ENCODE assay signal across 1 cellular context in genomic region chr22:41946360-41947180, GRCh38.
TF ChIP-seq lines count a peak whose summit lies in the region.

Gene CENPM (minus strand): TSS chr22:41947152. CDS start chr22:41947076, 76 bp downstream.

TF ChIP-seq in HepG2, 621 proteins besides CTCF, POLR2A, EP300 and RAD21 (continued from another document and continues in another):
- TF ChIP-seq SMC3 (IDR thresholded peaks at IDR 0.05; ENCODE audit: low read length), result no peak
- peak; percentile 10; the same call in 1 of the 2 replicates for TF ChIP-seq HNF4G (IDR thresholded peaks at IDR 0.05; ENCODE audit: borderline replicate concordance, low read depth, low read length)
- no peak for TF ChIP-seq HNF4G (CRISPR knock-in tag; IDR thresholded peaks at IDR 0.05; ENCODE audit: borderline replicate concordance, low read depth)
- no peak for TF ChIP-seq FOXO1 (CRISPR knock-in tag; IDR thresholded peaks at IDR 0.05)
- no peak for TF ChIP-seq MTA3 (CRISPR knock-in tag; IDR thresholded peaks at IDR 0.05)
- TF ChIP-seq CHCHD3 (CRISPR knock-in tag; IDR thresholded peaks at IDR 0.05), result no peak; the same call in 1 of the 2 replicates
- TF ChIP-seq SSRP1 (CRISPR knock-in tag; IDR thresholded peaks at IDR 0.05), result no peak
- TF ChIP-seq ZBTB33 (CRISPR knock-in tag; IDR thresholded peaks at IDR 0.05), result no peak
- TF ChIP-seq EHMT2 (IDR thresholded peaks at IDR 0.05; ENCODE audit: borderline replicate concordance, low read depth, low read length), result no peak
- 0 out of 2 replicates have a peak, but pooled peaks have one; percentile 92 for TF ChIP-seq ZNF839 (CRISPR knock-in tag; IDR thresholded peaks at IDR 0.05; ENCODE audit: borderline replicate concordance)
- TF ChIP-seq SIN3A (IDR thresholded peaks at IDR 0.05; ENCODE audit: borderline replicate concordance, low read depth, low read length), result peak; percentile 86
- no peak for TF ChIP-seq RBAK (CRISPR knock-in tag; IDR thresholded peaks at IDR 0.05)
- TF ChIP-seq ZNF562 (CRISPR knock-in tag; IDR thresholded peaks at IDR 0.05; ENCODE audit: borderline replicate concordance), result no peak
- TF ChIP-seq SATB2 (CRISPR knock-in tag; IDR thresholded peaks at IDR 0.05), result no peak
- TF ChIP-seq ZBTB46 (CRISPR knock-in tag; IDR thresholded peaks at IDR 0.05; ENCODE audit: borderline replicate concordance), result 0 out of 2 replicates have a peak, but pooled peaks have one; percentile 48
- TF ChIP-seq NFIC (IDR thresholded peaks at IDR 0.05; ENCODE audit: low read length), result no peak
- no peak; the same call in 1 of the 2 replicates for TF ChIP-seq ZNF441 (CRISPR knock-in tag; IDR thresholded peaks at IDR 0.05; ENCODE audit: borderline replicate concordance)
- TF ChIP-seq, protein P1, sequence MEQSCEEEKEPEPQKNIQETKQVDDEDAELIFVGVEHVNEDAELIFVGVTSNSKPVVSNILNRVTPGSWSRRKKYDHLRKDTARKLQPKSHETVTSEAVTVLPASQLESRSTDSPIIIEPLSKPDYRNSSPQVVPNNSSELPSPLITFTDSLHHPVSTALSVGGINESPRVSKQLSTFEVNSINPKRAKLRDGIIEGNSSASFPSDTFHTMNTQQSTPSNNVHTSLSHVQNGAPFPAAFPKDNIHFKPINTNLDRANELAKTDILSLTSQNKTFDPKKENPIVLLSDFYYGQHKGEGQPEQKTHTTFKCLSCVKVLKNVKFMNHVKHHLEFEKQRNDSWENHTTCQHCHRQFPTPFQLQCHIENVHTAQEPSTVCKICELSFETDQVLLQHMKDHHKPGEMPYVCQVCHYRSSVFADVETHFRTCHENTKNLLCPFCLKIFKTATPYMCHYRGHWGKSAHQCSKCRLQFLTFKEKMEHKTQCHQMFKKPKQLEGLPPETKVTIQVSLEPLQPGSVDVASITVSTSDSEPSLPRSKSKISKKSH (CRISPR knock-in tag; IDR thresholded peaks at IDR 0.05; ENCODE audit: borderline replicate concordance), result no peak; the same call in 1 of the 2 replicates
- TF ChIP-seq CCDC6 (CRISPR knock-in tag; IDR thresholded peaks at IDR 0.05), result peak; percentile 97
- TF ChIP-seq HNRNPUL1 (IDR thresholded peaks at IDR 0.05; ENCODE audit: low read depth, low read length), result no peak
- peak; percentile 72; the same call in 1 of the 2 replicates for TF ChIP-seq SNAPC2 (CRISPR knock-in tag; IDR thresholded peaks at IDR 0.05)
- TF ChIP-seq TSC22D2 (CRISPR knock-in tag; IDR thresholded peaks at IDR 0.05; ENCODE audit: borderline replicate concordance), result no peak
- TF ChIP-seq BCL3 (CRISPR knock-in tag; IDR thresholded peaks at IDR 0.05), result peak; percentile 49
- no peak; the same call in 1 of the 2 replicates for TF ChIP-seq RFXANK (CRISPR knock-in tag; IDR thresholded peaks at IDR 0.05)
- no peak for TF ChIP-seq DPF2 (CRISPR knock-in tag; IDR thresholded peaks at IDR 0.05; ENCODE audit: borderline replicate concordance, low read depth)
- TF ChIP-seq ZBTB7A (CRISPR knock-in tag; IDR thresholded peaks at IDR 0.05), result no peak; the same call in 1 of the 2 replicates
- TF ChIP-seq ZNF256 (CRISPR knock-in tag; conservative IDR thresholded peaks at IDR 0.05), result peak; percentile 85; the same call in 1 of the 2 replicates
- no peak for TF ChIP-seq ZNF12 (CRISPR knock-in tag; IDR thresholded peaks at IDR 0.05)
- TF ChIP-seq, protein P2, sequence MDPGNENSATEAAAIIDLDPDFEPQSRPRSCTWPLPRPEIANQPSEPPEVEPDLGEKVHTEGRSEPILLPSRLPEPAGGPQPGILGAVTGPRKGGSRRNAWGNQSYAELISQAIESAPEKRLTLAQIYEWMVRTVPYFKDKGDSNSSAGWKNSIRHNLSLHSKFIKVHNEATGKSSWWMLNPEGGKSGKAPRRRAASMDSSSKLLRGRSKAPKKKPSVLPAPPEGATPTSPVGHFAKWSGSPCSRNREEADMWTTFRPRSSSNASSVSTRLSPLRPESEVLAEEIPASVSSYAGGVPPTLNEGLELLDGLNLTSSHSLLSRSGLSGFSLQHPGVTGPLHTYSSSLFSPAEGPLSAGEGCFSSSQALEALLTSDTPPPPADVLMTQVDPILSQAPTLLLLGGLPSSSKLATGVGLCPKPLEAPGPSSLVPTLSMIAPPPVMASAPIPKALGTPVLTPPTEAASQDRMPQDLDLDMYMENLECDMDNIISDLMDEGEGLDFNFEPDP (CRISPR knock-in tag; conservative IDR thresholded peaks at IDR 0.05), result 0 out of 2 replicates have a peak, but pooled peaks have one; percentile 76
- TF ChIP-seq NONO (IDR thresholded peaks at IDR 0.05), result no peak
- no peak for TF ChIP-seq NONO (CRISPR knock-in tag; conservative IDR thresholded peaks at IDR 0.05)
- TF ChIP-seq NAIF1 (CRISPR knock-in tag; IDR thresholded peaks at IDR 0.05; ENCODE audit: borderline replicate concordance), result no peak
- TF ChIP-seq ZNF354B (CRISPR knock-in tag; IDR thresholded peaks at IDR 0.05), result peak; percentile 91; the same call in 1 of the 2 replicates
- TF ChIP-seq IKZF1 (IDR thresholded peaks at IDR 0.05), result no peak
- TF ChIP-seq ZNF431 (CRISPR knock-in tag; IDR thresholded peaks at IDR 0.05; ENCODE audit: borderline replicate concordance, low read depth), result no peak
- peak; percentile 65 for TF ChIP-seq TAF1 (CRISPR knock-in tag; IDR thresholded peaks at IDR 0.05)
- 0 out of 2 replicates have a peak, but pooled peaks have one; percentile 42 for TF ChIP-seq GLI4 (CRISPR knock-in tag; IDR thresholded peaks at IDR 0.05; ENCODE audit: borderline replicate concordance)
- no peak for TF ChIP-seq SYNCRIP (IDR thresholded peaks at IDR 0.05; ENCODE audit: insufficient read depth, low read depth, low read length)
- TF ChIP-seq KAT2B (IDR thresholded peaks at IDR 0.05; ENCODE audit: borderline replicate concordance, low read depth, low read length), result no peak
- peak; percentile 64; the same call in 1 of the 2 replicates for TF ChIP-seq ZMYM3 (CRISPR knock-in tag; IDR thresholded peaks at IDR 0.05)
- TF ChIP-seq ZNF589 (CRISPR knock-in tag; conservative IDR thresholded peaks at IDR 0.05), result no peak
- TF ChIP-seq ZBTB7B (CRISPR knock-in tag; IDR thresholded peaks at IDR 0.05), result no peak; the same call in 1 of the 2 replicates
- TF ChIP-seq ZNF781 (CRISPR knock-in tag; IDR thresholded peaks at IDR 0.05; ENCODE audit: borderline replicate concordance, not compliant biosample characterization), result peak; percentile 81
- TF ChIP-seq, protein P3, sequence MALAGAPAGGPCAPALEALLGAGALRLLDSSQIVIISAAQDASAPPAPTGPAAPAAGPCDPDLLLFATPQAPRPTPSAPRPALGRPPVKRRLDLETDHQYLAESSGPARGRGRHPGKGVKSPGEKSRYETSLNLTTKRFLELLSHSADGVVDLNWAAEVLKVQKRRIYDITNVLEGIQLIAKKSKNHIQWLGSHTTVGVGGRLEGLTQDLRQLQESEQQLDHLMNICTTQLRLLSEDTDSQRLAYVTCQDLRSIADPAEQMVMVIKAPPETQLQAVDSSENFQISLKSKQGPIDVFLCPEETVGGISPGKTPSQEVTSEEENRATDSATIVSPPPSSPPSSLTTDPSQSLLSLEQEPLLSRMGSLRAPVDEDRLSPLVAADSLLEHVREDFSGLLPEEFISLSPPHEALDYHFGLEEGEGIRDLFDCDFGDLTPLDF (CRISPR knock-in tag; IDR thresholded peaks at IDR 0.05), result peak; percentile 98
- peak; percentile 93 for TF ChIP-seq ZNF570 (CRISPR knock-in tag; IDR thresholded peaks at IDR 0.05; ENCODE audit: borderline replicate concordance)
- TF ChIP-seq MIER2 (CRISPR knock-in tag; IDR thresholded peaks at IDR 0.05), result no peak
- no peak for TF ChIP-seq MIER3 (CRISPR knock-in tag; IDR thresholded peaks at IDR 0.05; ENCODE audit: borderline replicate concordance)
- TF ChIP-seq JUN (CRISPR knock-in tag; IDR thresholded peaks at IDR 0.05), result 0 out of 2 replicates have a peak, but pooled peaks have one; percentile 82
- no peak for TF ChIP-seq TEAD3 (CRISPR knock-in tag; optimal IDR thresholded peaks at IDR 0.05; ENCODE audit: borderline replicate concordance)
- TF ChIP-seq, protein P4, sequence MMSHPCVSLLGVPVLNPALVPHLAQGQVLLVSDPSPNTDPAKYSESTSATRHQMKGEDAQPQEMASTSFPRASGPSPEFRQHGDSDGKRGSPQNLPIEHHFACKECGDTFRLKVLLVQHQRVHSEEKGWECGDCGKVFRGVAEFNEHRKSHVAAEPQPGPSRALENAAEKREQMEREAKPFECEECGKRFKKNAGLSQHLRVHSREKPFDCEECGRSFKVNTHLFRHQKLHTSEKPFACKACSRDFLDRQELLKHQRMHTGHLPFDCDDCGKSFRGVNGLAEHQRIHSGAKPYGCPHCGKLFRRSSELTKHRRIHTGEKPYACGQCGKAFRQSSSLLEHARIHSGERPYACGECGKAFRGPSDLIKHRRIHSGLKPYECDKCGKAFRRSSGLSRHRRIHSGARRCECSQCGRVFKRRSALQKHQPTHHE (CRISPR knock-in tag; IDR thresholded peaks at IDR 0.05; ENCODE audit: borderline replicate concordance), result peak; percentile 77; the same call in 1 of the 2 replicates
- TF ChIP-seq MYC (CRISPR knock-in tag; IDR thresholded peaks at IDR 0.05; ENCODE audit: borderline replicate concordance), result peak; percentile 81
- TF ChIP-seq ZNF777 (CRISPR knock-in tag; IDR thresholded peaks at IDR 0.05), result 0 out of 2 replicates have a peak, but pooled peaks have one; percentile 34
- no peak for TF ChIP-seq ZFP36 (IDR thresholded peaks at IDR 0.05; ENCODE audit: borderline replicate concordance, low read depth, low read length, partially characterized antibody)
- TF ChIP-seq ZBTB1 (CRISPR knock-in tag; IDR thresholded peaks at IDR 0.05; ENCODE audit: borderline replicate concordance), result no peak
- no peak for TF ChIP-seq ZNF335 (CRISPR knock-in tag; IDR thresholded peaks at IDR 0.05)
- TF ChIP-seq, protein P5, sequence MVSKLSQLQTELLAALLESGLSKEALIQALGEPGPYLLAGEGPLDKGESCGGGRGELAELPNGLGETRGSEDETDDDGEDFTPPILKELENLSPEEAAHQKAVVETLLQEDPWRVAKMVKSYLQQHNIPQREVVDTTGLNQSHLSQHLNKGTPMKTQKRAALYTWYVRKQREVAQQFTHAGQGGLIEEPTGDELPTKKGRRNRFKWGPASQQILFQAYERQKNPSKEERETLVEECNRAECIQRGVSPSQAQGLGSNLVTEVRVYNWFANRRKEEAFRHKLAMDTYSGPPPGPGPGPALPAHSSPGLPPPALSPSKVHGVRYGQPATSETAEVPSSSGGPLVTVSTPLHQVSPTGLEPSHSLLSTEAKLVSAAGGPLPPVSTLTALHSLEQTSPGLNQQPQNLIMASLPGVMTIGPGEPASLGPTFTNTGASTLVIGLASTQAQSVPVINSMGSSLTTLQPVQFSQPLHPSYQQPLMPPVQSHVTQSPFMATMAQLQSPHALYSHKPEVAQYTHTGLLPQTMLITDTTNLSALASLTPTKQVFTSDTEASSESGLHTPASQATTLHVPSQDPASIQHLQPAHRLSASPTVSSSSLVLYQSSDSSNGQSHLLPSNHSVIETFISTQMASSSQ (IDR thresholded peaks at IDR 0.05; ENCODE audit: low read depth), result no peak
- TF ChIP-seq, protein P5 (CRISPR knock-in tag; IDR thresholded peaks at IDR 0.05; ENCODE audit: borderline replicate concordance), result peak; percentile 61
- TF ChIP-seq ZNF607 (CRISPR knock-in tag; IDR thresholded peaks at IDR 0.05; ENCODE audit: borderline replicate concordance), result peak; percentile 68
- TF ChIP-seq CEBPG (CRISPR knock-in tag; IDR thresholded peaks at IDR 0.05), result no peak
- TF ChIP-seq PRPF4 (IDR thresholded peaks at IDR 0.05; ENCODE audit: low read depth, low read length, poor library complexity, severe bottlenecking), result no peak
- TF ChIP-seq MTF2 (CRISPR knock-in tag; IDR thresholded peaks at IDR 0.05; ENCODE audit: borderline replicate concordance), result peak; percentile 51; the same call in 1 of the 2 replicates
